Comparison of ENCODE assay signal across 1 cellular context in the genomic region with DNA sequence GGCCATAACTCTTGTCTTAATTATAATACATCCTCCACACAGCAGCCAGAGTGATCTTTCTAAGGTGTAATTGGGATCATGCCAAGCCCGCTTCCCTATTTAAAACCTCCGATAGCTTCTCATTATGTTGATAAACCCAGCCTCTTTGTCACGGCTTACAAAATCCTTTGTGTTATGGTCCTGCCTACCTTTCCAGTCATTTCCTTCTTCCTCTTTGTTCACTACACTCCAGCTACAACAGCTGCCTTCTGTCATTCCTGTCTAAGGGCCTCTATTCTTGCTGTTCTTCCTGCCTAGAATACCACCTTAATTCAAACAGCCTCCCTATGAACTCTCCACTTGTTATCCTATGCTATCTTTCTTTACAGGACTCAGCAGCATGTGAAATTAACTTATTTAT.
TF ChIP-seq lines count a peak whose summit lies in the region.

No MANE protein-coding gene starts in this region.

TF ChIP-seq in GM23338, 12 proteins besides CTCF, POLR2A, EP300 and RAD21 (continued from another document):
- TF ChIP-seq, protein P1, sequence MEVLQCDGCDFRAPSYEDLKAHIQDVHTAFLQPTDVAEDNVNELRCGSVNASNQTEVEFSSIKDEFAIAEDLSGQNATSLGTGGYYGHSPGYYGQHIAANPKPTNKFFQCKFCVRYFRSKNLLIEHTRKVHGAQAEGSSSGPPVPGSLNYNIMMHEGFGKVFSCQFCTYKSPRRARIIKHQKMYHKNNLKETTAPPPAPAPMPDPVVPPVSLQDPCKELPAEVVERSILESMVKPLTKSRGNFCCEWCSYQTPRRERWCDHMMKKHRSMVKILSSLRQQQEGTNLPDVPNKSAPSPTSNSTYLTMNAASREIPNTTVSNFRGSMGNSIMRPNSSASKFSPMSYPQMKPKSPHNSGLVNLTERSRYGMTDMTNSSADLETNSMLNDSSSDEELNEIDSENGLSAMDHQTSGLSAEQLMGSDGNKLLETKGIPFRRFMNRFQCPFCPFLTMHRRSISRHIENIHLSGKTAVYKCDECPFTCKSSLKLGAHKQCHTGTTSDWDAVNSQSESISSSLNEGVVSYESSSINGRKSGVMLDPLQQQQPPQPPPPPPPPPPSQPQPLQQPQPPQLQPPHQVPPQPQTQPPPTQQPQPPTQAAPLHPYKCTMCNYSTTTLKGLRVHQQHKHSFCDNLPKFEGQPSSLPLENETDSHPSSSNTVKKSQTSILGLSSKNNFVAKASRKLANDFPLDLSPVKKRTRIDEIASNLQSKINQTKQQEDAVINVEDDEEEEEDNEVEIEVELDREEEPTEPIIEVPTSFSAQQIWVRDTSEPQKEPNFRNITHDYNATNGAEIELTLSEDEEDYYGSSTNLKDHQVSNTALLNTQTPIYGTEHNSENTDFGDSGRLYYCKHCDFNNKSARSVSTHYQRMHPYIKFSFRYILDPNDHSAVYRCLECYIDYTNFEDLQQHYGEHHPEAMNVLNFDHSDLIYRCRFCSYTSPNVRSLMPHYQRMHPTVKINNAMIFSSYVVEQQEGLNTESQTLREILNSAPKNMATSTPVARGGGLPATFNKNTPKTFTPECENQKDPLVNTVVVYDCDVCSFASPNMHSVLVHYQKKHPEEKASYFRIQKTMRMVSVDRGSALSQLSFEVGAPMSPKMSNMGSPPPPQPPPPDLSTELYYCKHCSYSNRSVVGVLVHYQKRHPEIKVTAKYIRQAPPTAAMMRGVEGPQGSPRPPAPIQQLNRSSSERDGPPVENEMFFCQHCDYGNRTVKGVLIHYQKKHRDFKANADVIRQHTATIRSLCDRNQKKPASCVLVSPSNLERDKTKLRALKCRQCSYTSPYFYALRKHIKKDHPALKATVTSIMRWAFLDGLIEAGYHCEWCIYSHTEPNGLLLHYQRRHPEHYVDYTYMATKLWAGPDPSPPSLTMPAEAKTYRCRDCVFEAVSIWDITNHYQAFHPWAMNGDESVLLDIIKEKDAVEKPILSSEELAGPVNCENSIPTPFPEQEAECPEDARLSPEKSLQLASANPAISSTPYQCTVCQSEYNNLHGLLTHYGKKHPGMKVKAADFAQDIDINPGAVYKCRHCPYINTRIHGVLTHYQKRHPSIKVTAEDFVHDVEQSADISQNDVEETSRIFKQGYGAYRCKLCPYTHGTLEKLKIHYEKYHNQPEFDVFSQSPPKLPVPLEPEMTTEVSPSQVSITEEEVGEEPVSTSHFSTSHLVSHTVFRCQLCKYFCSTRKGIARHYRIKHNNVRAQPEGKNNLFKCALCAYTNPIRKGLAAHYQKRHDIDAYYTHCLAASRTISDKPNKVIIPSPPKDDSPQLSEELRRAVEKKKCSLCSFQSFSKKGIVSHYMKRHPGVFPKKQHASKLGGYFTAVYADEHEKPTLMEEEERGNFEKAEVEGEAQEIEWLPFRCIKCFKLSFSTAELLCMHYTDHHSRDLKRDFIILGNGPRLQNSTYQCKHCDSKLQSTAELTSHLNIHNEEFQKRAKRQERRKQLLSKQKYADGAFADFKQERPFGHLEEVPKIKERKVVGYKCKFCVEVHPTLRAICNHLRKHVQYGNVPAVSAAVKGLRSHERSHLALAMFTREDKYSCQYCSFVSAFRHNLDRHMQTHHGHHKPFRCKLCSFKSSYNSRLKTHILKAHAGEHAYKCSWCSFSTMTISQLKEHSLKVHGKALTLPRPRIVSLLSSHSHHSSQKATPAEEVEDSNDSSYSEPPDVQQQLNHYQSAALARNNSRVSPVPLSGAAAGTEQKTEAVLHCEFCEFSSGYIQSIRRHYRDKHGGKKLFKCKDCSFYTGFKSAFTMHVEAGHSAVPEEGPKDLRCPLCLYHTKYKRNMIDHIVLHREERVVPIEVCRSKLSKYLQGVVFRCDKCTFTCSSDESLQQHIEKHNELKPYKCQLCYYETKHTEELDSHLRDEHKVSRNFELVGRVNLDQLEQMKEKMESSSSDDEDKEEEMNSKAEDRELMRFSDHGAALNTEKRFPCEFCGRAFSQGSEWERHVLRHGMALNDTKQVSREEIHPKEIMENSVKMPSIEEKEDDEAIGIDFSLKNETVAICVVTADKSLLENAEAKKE (CRISPR knock-in tag; IDR thresholded peaks at IDR 0.05) = no peak
TF ChIP-seq in GM23338: peak in this region for 0.
